In genomic region chr6:69311888-69312287, GRCh38 we compare ENCODE assay signal across 26 cellular contexts.
"Had no signal": no experiment of that assay in that cellular context is flagged by ENCODE, and none has a peak within 500 bp of the region (broad histone marks: within the 10 kb centered on the region; RNA-seq: fewer than 3 reads in every experiment).

No MANE protein-coding gene starts in this region.

- H3K9ac ChIP-seq: KMS-11 had no signal

- H3K27ac Mint-ChIP-seq: activated CD4-positive, alpha-beta memory T cell treated with anti-CD3 and anti-CD28 coated beads, Interleukin-2, amount 10 ng/mL, durations not matched to agents 7 days and 5 days; activated CD4-positive, alpha-beta T cell treated with anti-CD3 and anti-CD28 coated beads for 36 hours; activated naive CD4-positive, alpha-beta T cell treated with anti-CD3 and anti-CD28 coated beads, Interleukin-2, amount 10 ng/mL, durations not matched to agents 7 days and 5 days; activated naive CD8-positive, alpha-beta T cell treated with anti-CD3 and anti-CD28 coated beads for 36 hours; activated T-helper 17 cell treated with anti-CD3 and anti-CD28 coated beads, Interleukin-2, amount 50 U/mL, for 72 hours; T-helper 17 cell had no signal

- H3K9me3 Mint-ChIP-seq: activated CD4-positive, alpha-beta memory T cell treated with anti-CD3 and anti-CD28 coated beads, Interleukin-2, amount 10 ng/mL, durations not matched to agents 7 days and 5 days; activated naive CD4-positive, alpha-beta T cell treated with anti-CD3 and anti-CD28 coated beads, Interleukin-2, amount 10 ng/mL, durations not matched to agents 7 days and 5 days; activated naive CD8-positive, alpha-beta T cell treated with anti-CD3 and anti-CD28 coated beads for 36 hours had no signal

- H3K27me3 Mint-ChIP-seq: activated CD4-positive, alpha-beta memory T cell treated with anti-CD3 and anti-CD28 coated beads, Interleukin-2, amount 10 ng/mL, durations not matched to agents 7 days and 5 days; activated CD4-positive, alpha-beta T cell treated with anti-CD3 and anti-CD28 coated beads for 36 hours; activated naive CD4-positive, alpha-beta T cell treated with anti-CD3 and anti-CD28 coated beads, Interleukin-2, amount 10 ng/mL, durations not matched to agents 7 days and 5 days; activated naive CD8-positive, alpha-beta T cell treated with anti-CD3 and anti-CD28 coated beads for 36 hours; activated T-helper 17 cell treated with anti-CD3 and anti-CD28 coated beads, Interleukin-2, amount 50 U/mL, for 72 hours; T-helper 17 cell had no signal

- H3K27me3 ChIP-seq: MG63, Peyer's patch, SJCRH30 had no signal

- H3K4me1 ChIP-seq: Peyer's patch had no signal

- H3K36me3 Mint-ChIP-seq: activated naive CD4-positive, alpha-beta T cell treated with anti-CD3 and anti-CD28 coated beads, Interleukin-2, amount 10 ng/mL, durations not matched to agents 7 days and 5 days; activated naive CD8-positive, alpha-beta T cell treated with anti-CD3 and anti-CD28 coated beads for 36 hours had no signal

- H3K4me3 Mint-ChIP-seq: activated CD4-positive, alpha-beta memory T cell treated with anti-CD3 and anti-CD28 coated beads, Interleukin-2, amount 10 ng/mL, durations not matched to agents 7 days and 5 days; activated CD4-positive, alpha-beta T cell treated with anti-CD3 and anti-CD28 coated beads for 36 hours; activated naive CD4-positive, alpha-beta T cell treated with anti-CD3 and anti-CD28 coated beads, Interleukin-2, amount 10 ng/mL, durations not matched to agents 7 days and 5 days; activated naive CD8-positive, alpha-beta T cell treated with anti-CD3 and anti-CD28 coated beads for 36 hours; activated T-helper 17 cell treated with anti-CD3 and anti-CD28 coated beads, Interleukin-2, amount 50 U/mL, for 72 hours; T-helper 17 cell had no signal

- H3K36me3 ChIP-seq: MG63, Peyer's patch, SJCRH30 had no signal

- H3K4me1 Mint-ChIP-seq: activated CD4-positive, alpha-beta memory T cell treated with anti-CD3 and anti-CD28 coated beads, Interleukin-2, amount 10 ng/mL, durations not matched to agents 7 days and 5 days; activated CD4-positive, alpha-beta T cell treated with anti-CD3 and anti-CD28 coated beads for 36 hours; activated naive CD4-positive, alpha-beta T cell treated with anti-CD3 and anti-CD28 coated beads, Interleukin-2, amount 10 ng/mL, durations not matched to agents 7 days and 5 days; activated naive CD8-positive, alpha-beta T cell treated with anti-CD3 and anti-CD28 coated beads for 36 hours; activated T-helper 17 cell treated with anti-CD3 and anti-CD28 coated beads, Interleukin-2, amount 50 U/mL, for 72 hours; T-helper 17 cell had no signal

- DNase-seq: activated CD4-positive, alpha-beta memory T cell treated with anti-CD3 and anti-CD28 coated beads, Interleukin-2, amount 10 ng/mL, durations not matched to agents 7 days and 5 days; activated CD4-positive, alpha-beta T cell treated with anti-CD3 and anti-CD28 coated beads for 36 hours; activated CD4-positive, alpha-beta T cell treated with anti-CD3 and anti-CD28 coated beads, Interleukin-2, amount 50 U/mL, for 1 hour; activated gamma-delta T cell; activated naive CD4-positive, alpha-beta T cell treated with anti-CD3 and anti-CD28 coated beads, Interleukin-2, amount 10 ng/mL, durations not matched to agents 7 days and 5 days; activated naive CD8-positive, alpha-beta T cell treated with anti-CD3 and anti-CD28 coated beads for 36 hours; activated T-cell treated with anti-CD3 and anti-CD28 coated beads for 4 hours; activated T-cell treated with anti-CD3 and anti-CD28 coated beads, Interleukin-2, amount 50 U/mL, for 48 hours; central memory CD4-positive, alpha-beta T cell; MG63; MV-4-11; NCI-H1092 treated with DMSO at 0.1 percent for 48 hours; NCI-H1417 treated with DMSO at 0.1 percent for 48 hours; NCI-H1694; NCI-H2029; NCI-H345; NCI-H510A; NCI-H526 treated with DMSO at 0.1 percent for 48 hours; Peyer's patch; Right ventricle myocardium superior; SJCRH30; T-helper 17 cell; T-helper 9 cell had no signal

- H3K27ac ChIP-seq: KMS-11, Peyer's patch, RWPE1, SJCRH30 had no signal

- H3K4me2 ChIP-seq: KMS-11 had no signal

- H3K4me3 ChIP-seq: MG63, Peyer's patch, SJCRH30 had no signal

- ATAC-seq: activated CD4-positive, alpha-beta T cell treated with anti-CD3 and anti-CD28 coated beads for 36 hours; activated T-helper 17 cell treated with anti-CD3 and anti-CD28 coated beads, Interleukin-2, amount 50 U/mL, for 72 hours; T-helper 17 cell had no signal
